ENCODE assay signal across 9 cellular contexts in the genomic region with DNA sequence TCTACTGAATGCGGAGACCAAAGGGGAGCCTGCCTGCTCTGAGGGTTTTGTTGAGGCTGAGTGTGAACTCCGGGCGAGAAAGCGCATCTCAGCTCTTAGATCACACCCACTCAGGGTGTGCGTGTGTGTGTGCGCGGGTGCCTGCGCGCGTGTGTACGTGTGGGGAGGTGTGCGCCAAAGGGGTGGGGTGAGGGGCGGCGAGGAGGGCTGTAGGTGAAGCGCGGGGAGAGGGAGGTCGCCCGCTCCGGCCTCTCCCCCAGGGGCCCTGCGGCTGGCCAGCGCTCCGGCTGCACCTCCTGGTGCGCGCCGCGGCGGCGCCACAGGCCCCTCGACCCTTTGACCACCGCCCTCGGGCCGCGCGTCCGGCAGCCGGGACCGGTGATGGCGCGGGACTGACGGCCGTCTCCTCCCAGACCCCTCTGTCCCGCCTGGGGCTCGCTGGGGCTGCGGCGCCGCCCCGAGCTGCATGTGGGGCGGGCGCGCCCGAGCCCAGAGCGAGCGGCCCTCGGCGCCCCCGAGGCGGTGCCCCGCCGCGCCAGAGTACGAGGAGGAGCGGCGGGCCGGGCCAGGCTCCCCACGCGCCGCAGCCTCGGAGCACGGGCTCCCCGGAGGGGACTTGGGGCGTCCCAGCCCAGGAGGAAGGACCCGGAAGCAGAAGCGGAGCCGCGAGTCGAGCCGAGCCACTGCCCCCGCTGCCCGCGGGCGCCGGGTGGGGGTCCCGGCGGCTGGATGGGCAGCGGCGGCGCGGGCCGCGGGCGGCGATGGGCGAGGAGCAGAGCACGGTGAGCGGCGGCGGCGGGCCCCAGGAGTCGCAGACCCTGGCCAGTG. TPM values are rescaled to one million over a fixed set of nuclear protein-coding genes. Genes with fewer than 3 reads are reported as not detected.
DNase-seq lines count a peak whose midpoint lies in the region; ATAC-seq and TF ChIP-seq lines count a peak whose summit lies in the region.
"Had no signal": no experiment of that assay in that cellular context is flagged by ENCODE, and none has a peak within 500 bp of the region (broad histone marks: within the 10 kb centered on the region; RNA-seq: fewer than 3 reads in every experiment).

RNF217 (plus strand) TSS at position 654 of the 828 bp plus-strand sequence; CDS start at position 762, 108 bp downstream.

- CTCF ChIA-PET in MCF 10A (lab: Yijun Ruan, JAX) = interaction anchor here (0.6 to 4.5 kb wide), 8 partner anchors 11 to 991 kb away, joined by 3 to 49 read pairs (median 6); no protein-coding TSS in a partner anchor
- CTCF ChIA-PET in OCI-LY7 (lab: Charles Lee; ENCODE audit: unreplicated experiment) = no interaction called here

- peaks cover 37% of the 10 kb centered on the region for H3K4me1 Mint-ChIP-seq in MCF 10A (ENCODE audit: insufficient read depth, unreplicated experiment)

- H3K79me2 ChIP-seq in OCI-LY7 (ENCODE audit: insufficient read depth, low read depth, low read length) = no peaks in the 10 kb centered on the region

- no peaks in the 10 kb centered on the region for H3K9me3 Mint-ChIP-seq in MCF 10A (ENCODE audit: unreplicated experiment)

- no peaks in the 10 kb centered on the region for H4K20me1 ChIP-seq in OCI-LY7 (ENCODE audit: insufficient read depth, low read length)

- H3K9me2 ChIP-seq in OCI-LY7 (ENCODE audit: insufficient read depth, low read length) = no peaks in the 10 kb centered on the region

- peak within 1 kb of the TSS; percentile 86 for H3K27ac Mint-ChIP-seq in MCF 10A (ENCODE audit: low read depth, unreplicated experiment)
- H3K27ac Mint-ChIP-seq: IgD-negative memory B cell had no signal

- no peaks in the 10 kb centered on the region for H3K36me3 ChIP-seq in BE2C
- H3K36me3 ChIP-seq in iPS DF 6.9 (ENCODE audit: control insufficient read depth, insufficient read depth, low read length) = no peaks in the 10 kb centered on the region
- H3K36me3 ChIP-seq in psoas muscle (ENCODE audit: insufficient read depth in 1 of 2, low read depth in 1 of 2) = no peaks in the 10 kb centered on the region
- no peaks in the 10 kb centered on the region for H3K36me3 ChIP-seq in OCI-LY7 (ENCODE audit: insufficient read depth, low read length)

- no peaks in the 10 kb centered on the region for H3K27me3 Mint-ChIP-seq in MCF 10A (ENCODE audit: insufficient read depth, unreplicated experiment)

- H3K4me3 Mint-ChIP-seq in MCF 10A (ENCODE audit: unreplicated experiment) = peak within 1 kb of the TSS; percentile 81

- no CpG with 5 or more reads among the region's 99 CpGs for WGBS in iPS DF 6.9 (ENCODE audit: insufficient coverage, insufficient read length)
- WGBS in psoas muscle, 3 donors = 0 to 2% (median 0%) methylated on average over 25 to 99 of the region's 99 CpGs

- DNase-seq in BE2C (peak; percentile 42), NCI-H82 (lab: John Stamatoyannopoulos, UW) (peak; percentile 84), MCF 10A (ENCODE audit: unreplicated experiment) (peak; percentile 49), iPS DF 6.9 (ENCODE audit: low read depth, low spot score) (no peak), psoas muscle (peak; percentile 66 to 85), NCI-H128 (lab: John Stamatoyannopoulos, UW; ENCODE audit: unreplicated experiment) (no peak), OCI-LY7 (ENCODE audit: low spot score) (no peak)

- peaks cover 12% of the 10 kb centered on the region for H3K36me3 Mint-ChIP-seq in MCF 10A (ENCODE audit: insufficient read depth, unreplicated experiment)
- H3K36me3 Mint-ChIP-seq: IgD-negative memory B cell had no signal

- BruUV-seq in MCF 10A (replicated peaks; lab: Mats Ljungman, UMichigan) (no TSS peak), OCI-LY7 (replicated peaks; lab: Mats Ljungman, UMichigan) (no TSS peak)

- H2AFZ ChIP-seq in OCI-LY7 (ENCODE audit: low read length) = no peak within 1 kb of the TSS

- no peak within 1 kb of the TSS for H3K4me2 ChIP-seq in OCI-LY7 (ENCODE audit: low read length)

- H3K27ac ChIP-seq in iPS DF 6.9 (ENCODE audit: low read length) (no peak within 1 kb of the TSS), psoas muscle (peak within 1 kb of the TSS; percentile 96), OCI-LY7 (ENCODE audit: low read depth, low read length, poor library complexity, severe bottlenecking) (no peak within 1 kb of the TSS)

- H3K4me3 ChIP-seq in BE2C (ENCODE audit: low read depth, low read length) = peak within 1 kb of the TSS; percentile 73
- peak within 1 kb of the TSS; percentile 88 for H3K4me3 ChIP-seq in iPS DF 6.9 (ENCODE audit: low read length)
- H3K4me3 ChIP-seq in psoas muscle = peak within 1 kb of the TSS; percentile 85
- H3K4me3 ChIP-seq in OCI-LY7 (ENCODE audit: low read depth, low read length, poor library complexity, severe bottlenecking) = no peak within 1 kb of the TSS

- ATAC-seq in GM19397 (IDR thresholded peaks at IDR 0.05; ENCODE audit: unreplicated experiment) (peak; percentile 48), psoas muscle (peak; percentile 64 to 72 (median 68))

- H3K4me1 ChIP-seq in BE2C (no peaks in the 10 kb centered on the region), iPS DF 6.9 (ENCODE audit: control insufficient read depth, insufficient read depth, low read length) (no peaks in the 10 kb centered on the region), psoas muscle (peaks cover 32% of the 10 kb centered on the region), OCI-LY7 (ENCODE audit: insufficient read depth, low read length, poor library complexity, severe bottlenecking) (no peaks in the 10 kb centered on the region)

- no peak for TF ChIP-seq CTCF in BE2C (IDR thresholded peaks at IDR 0.05; ENCODE audit: low read depth, low read length)
- TF ChIP-seq CTCF in MCF 10A (IDR thresholded peaks at IDR 0.05; ENCODE audit: unreplicated experiment) = no peak
- peak; percentile 25 for TF ChIP-seq CTCF in psoas muscle (IDR thresholded peaks at IDR 0.05)
- TF ChIP-seq CTCF in OCI-LY7 (conservative IDR thresholded peaks at IDR 0.05; ENCODE audit: low read length) = no peak

- POLR2A ChIA-PET in MCF 10A (lab: Yijun Ruan, JAX) = interaction anchor here (0.5 to 6.3 kb wide), 32 partner anchors 10 to 819 kb away, joined by 3 to 62 read pairs (median 5); partner anchors contain the start of gene TPD52L1
- POLR2A ChIA-PET in OCI-LY7 (lab: Charles Lee) = no interaction called here

- H3K9me3 ChIP-seq in BE2C (no peaks in the 10 kb centered on the region), iPS DF 6.9 (ENCODE audit: control insufficient read depth, insufficient read depth, low read length) (no peaks in the 10 kb centered on the region), psoas muscle (no peaks in the 10 kb centered on the region), OCI-LY7 (ENCODE audit: low read length) (no peaks in the 10 kb centered on the region)

- H3K27me3 ChIP-seq in BE2C (no peaks in the 10 kb centered on the region; the same call in 1 of the 2 replicates), iPS DF 6.9 (ENCODE audit: control insufficient read depth, insufficient read depth, low read length) (no peaks in the 10 kb centered on the region), psoas muscle (ENCODE audit: insufficient read depth in 3 of 3, low read length in 2 of 3) (no peaks in the 10 kb centered on the region)

- intact Hi-C loops in MCF 10A (cut with micrococcal nuclease) (loop anchor here (2.0 kb wide), 3 partner anchors 79 to 819 kb away; no protein-coding TSS in a partner anchor), psoas muscle (cut with DNase I) (loop anchor here (5.0 to 10.0 kb wide), 3 partner anchors 35 to 153 kb away; no protein-coding TSS in a partner anchor), OCI-LY7 (cut with micrococcal nuclease; ENCODE audit: unreplicated experiment) (no loop called here)

RNA-seq across cellular contexts. Expression of gene RNF217, which starts in this region (rescaled TPM):
- polyA plus RNA-seq in BE2C (2012; ENCODE audit: insufficient read depth, insufficient read length, low read depth) = 8.6 TPM
- total RNA-seq in MCF 10A (2022) (22.8 and 24.8 TPM in 2 replicates), psoas muscle (10 to 100 TPM; 11.5 to 22.5 (median 15.5) TPM), OCI-LY7 (2022) (not detected in 2 replicates)
- polyA plus RNA-seq in psoas muscle = 1 to 10 TPM; 2.3 to 7.6 (median 2.9) TPM
- not detected in 2 replicates for total RNA-seq in OCI-LY7 (2014; rRNA removed; shearing (Covaris generic))
- polyA plus RNA-seq: IgD-negative memory B cell had no signal

Comparison
In these comparisons a context has a peak if more than half of its experiments do, and no peak if none do; other contexts are left out.
1. RNA of gene RNF217 (total RNA-seq): 22.8 to 24.8 TPM in MCF 10A and 11.5 to 22.5 TPM in psoas muscle; not detected in OCI-LY7; every median in the first group is over 10 times any median in the second.
2. DNase-seq: peak in BE2C (single experiment), NCI-H82 (single experiment), MCF 10A (single experiment) and psoas muscle (2 of 2); none in iPS DF 6.9 (single experiment), NCI-H128 (single experiment) and OCI-LY7 (single experiment).